Comparison of ENCODE assay signal across 8 cellular contexts in genomic region chr12:88393017-88393767, GRCh38.
DNase-seq lines count a peak whose midpoint lies in the region; ATAC-seq lines count a peak whose summit lies in the region.

No MANE protein-coding gene starts in this region.

- peaks cover 6% of the 10 kb centered on the region for H3K9me3 Mint-ChIP-seq in natural killer cell treated with Interleukin-12 subunit alpha and Interleukin-12 subunit beta and Interleukin-15 and Interleukin-18, amount 100 ng/mL, for 72 hours

- no peak overlapping the region for H3K27ac Mint-ChIP-seq in natural killer cell treated with Interleukin-12 subunit alpha and Interleukin-12 subunit beta and Interleukin-15 and Interleukin-18, amount 100 ng/mL, for 72 hours

- no peak overlapping the region for H3K4me3 Mint-ChIP-seq in natural killer cell treated with Interleukin-12 subunit alpha and Interleukin-12 subunit beta and Interleukin-15 and Interleukin-18, amount 100 ng/mL, for 72 hours

- no peaks in the 10 kb centered on the region for H3K4me1 Mint-ChIP-seq in natural killer cell treated with Interleukin-12 subunit alpha and Interleukin-12 subunit beta and Interleukin-15 and Interleukin-18, amount 100 ng/mL, for 72 hours (ENCODE audit: low read depth in 2 of 2)

- DNase-seq in DMS53 (lab: John Stamatoyannopoulos, UW), result peak; percentile 71
- DNase-seq in HCEC 1CT, result peak; percentile 69
- DNase-seq in RKO (ENCODE audit: low spot score), result peak; percentile 43
- peak; percentile 66 for DNase-seq in iPS-NIHi7 (ENCODE audit: extremely low spot score)
- DNase-seq in natural killer cell treated with Interleukin-12 subunit alpha and Interleukin-12 subunit beta and Interleukin-15 and Interleukin-18, amount 100 ng/mL, for 72 hours (ENCODE audit: low spot score), result no peak
- no peak for DNase-seq in DMS153 (lab: John Stamatoyannopoulos, UW)

- ATAC-seq in HG03175 (IDR thresholded peaks at IDR 0.05; ENCODE audit: unreplicated experiment) (no peak), GM18909 (IDR thresholded peaks at IDR 0.05; ENCODE audit: poor library complexity, unreplicated experiment) (no peak)
- ATAC-seq in natural killer cell treated with Interleukin-12 subunit alpha and Interleukin-12 subunit beta and Interleukin-15 and Interleukin-18, amount 100 ng/mL, for 72 hours, result no peak

- H3K27me3 Mint-ChIP-seq in natural killer cell treated with Interleukin-12 subunit alpha and Interleukin-12 subunit beta and Interleukin-15 and Interleukin-18, amount 100 ng/mL, for 72 hours, result no peaks in the 10 kb centered on the region

- H3K36me3 Mint-ChIP-seq in natural killer cell treated with Interleukin-12 subunit alpha and Interleukin-12 subunit beta and Interleukin-15 and Interleukin-18, amount 100 ng/mL, for 72 hours, result no peaks in the 10 kb centered on the region

Comparison
In these comparisons a context has a peak if more than half of its experiments do, and no peak if none do; other contexts are left out.
1. DNase-seq: peak in DMS53 (single experiment), HCEC 1CT (single experiment), RKO (single experiment) and iPS-NIHi7 (single experiment); none in natural killer cell treated with Interleukin-12 subunit alpha and Interleukin-12 subunit beta and Interleukin-15 and Interleukin-18, amount 100 ng/mL, for 72 hours (single experiment) and DMS153 (single experiment).